In genomic region chrX:20267924-20268701, GRCh38 we compare ENCODE assay signal across 1 cellular context.
A peak's percentile ranks its signal among the peaks of the same experiment; 100 is the strongest.
TF ChIP-seq lines count a peak whose summit lies in the region.

No MANE protein-coding gene starts in this region.

TF ChIP-seq in WTC11, 78 proteins besides CTCF, POLR2A, EP300 and RAD21 (continued from another document):
- TF ChIP-seq JAZF1 (CRISPR knock-in tag; IDR thresholded peaks at IDR 0.05) (no peak), TP53 (CRISPR knock-in tag; IDR thresholded peaks at IDR 0.05) (0 out of 2 replicates have a peak, but pooled peaks have one; percentile 44), IRF2 (CRISPR knock-in tag; IDR thresholded peaks at IDR 0.05; ENCODE audit: borderline replicate concordance, low read depth) (no peak), ZNF121 (CRISPR knock-in tag; IDR thresholded peaks at IDR 0.05) (peak; percentile 54; the same call in 1 of the 2 replicates), TCF7 (CRISPR knock-in tag; IDR thresholded peaks at IDR 0.05; ENCODE audit: low read depth) (no peak), PRRX2 (CRISPR knock-in tag; IDR thresholded peaks at IDR 0.05) (no peak), ZBTB21 (CRISPR knock-in tag; IDR thresholded peaks at IDR 0.05; ENCODE audit: borderline replicate concordance) (0 out of 2 replicates have a peak, but pooled peaks have one; percentile 36), ATF2 (CRISPR knock-in tag; IDR thresholded peaks at IDR 0.05; ENCODE audit: borderline replicate concordance, low read depth) (no peak), FOXK1 (CRISPR knock-in tag; IDR thresholded peaks at IDR 0.05) (peak; percentile 38; the same call in 1 of the 2 replicates), ESRRA (CRISPR knock-in tag; IDR thresholded peaks at IDR 0.05; ENCODE audit: borderline replicate concordance) (0 out of 2 replicates have a peak, but pooled peaks have one; percentile 36), ELF4 (CRISPR knock-in tag; IDR thresholded peaks at IDR 0.05; ENCODE audit: low read depth) (no peak), ZBTB43 (CRISPR knock-in tag; IDR thresholded peaks at IDR 0.05) (0 out of 2 replicates have a peak, but pooled peaks have one; percentile 35), FOXP1 (CRISPR knock-in tag; IDR thresholded peaks at IDR 0.05; ENCODE audit: borderline replicate concordance) (peak; percentile 31; the same call in 1 of the 2 replicates), RELA (CRISPR knock-in tag; IDR thresholded peaks at IDR 0.05; ENCODE audit: borderline replicate concordance) (0 out of 2 replicates have a peak, but pooled peaks have one; percentile 32), KAT7 (CRISPR knock-in tag; IDR thresholded peaks at IDR 0.05; ENCODE audit: borderline replicate concordance) (no peak)
